1 cellular context compared by ENCODE assay signal in genomic region chr2:191012346-191012745, GRCh38.
TF ChIP-seq lines count a peak whose summit lies in the region.

No MANE protein-coding gene starts in this region.

TF ChIP-seq in HepG2, 621 proteins besides CTCF, POLR2A, EP300 and RAD21:
- TF ChIP-seq SRY (CRISPR knock-in tag; IDR thresholded peaks at IDR 0.05) (no peak), RORA (CRISPR knock-in tag; IDR thresholded peaks at IDR 0.05) (no peak), ZNF281 (CRISPR knock-in tag; IDR thresholded peaks at IDR 0.05; ENCODE audit: borderline replicate concordance) (no peak), CREB1 (IDR thresholded peaks at IDR 0.05) (no peak), CREB1 (CRISPR knock-in tag; IDR thresholded peaks at IDR 0.05) (no peak), ZNF770 (CRISPR knock-in tag; IDR thresholded peaks at IDR 0.05) (no peak), RELA (CRISPR knock-in tag; IDR thresholded peaks at IDR 0.05) (no peak), SETDB1 (CRISPR knock-in tag; IDR thresholded peaks at IDR 0.05; ENCODE audit: borderline replicate concordance) (no peak), ZNF7 (CRISPR knock-in tag; IDR thresholded peaks at IDR 0.05) (no peak), ZNF704 (CRISPR knock-in tag; IDR thresholded peaks at IDR 0.05; ENCODE audit: borderline replicate concordance) (no peak)
- TF ChIP-seq, protein P1, sequence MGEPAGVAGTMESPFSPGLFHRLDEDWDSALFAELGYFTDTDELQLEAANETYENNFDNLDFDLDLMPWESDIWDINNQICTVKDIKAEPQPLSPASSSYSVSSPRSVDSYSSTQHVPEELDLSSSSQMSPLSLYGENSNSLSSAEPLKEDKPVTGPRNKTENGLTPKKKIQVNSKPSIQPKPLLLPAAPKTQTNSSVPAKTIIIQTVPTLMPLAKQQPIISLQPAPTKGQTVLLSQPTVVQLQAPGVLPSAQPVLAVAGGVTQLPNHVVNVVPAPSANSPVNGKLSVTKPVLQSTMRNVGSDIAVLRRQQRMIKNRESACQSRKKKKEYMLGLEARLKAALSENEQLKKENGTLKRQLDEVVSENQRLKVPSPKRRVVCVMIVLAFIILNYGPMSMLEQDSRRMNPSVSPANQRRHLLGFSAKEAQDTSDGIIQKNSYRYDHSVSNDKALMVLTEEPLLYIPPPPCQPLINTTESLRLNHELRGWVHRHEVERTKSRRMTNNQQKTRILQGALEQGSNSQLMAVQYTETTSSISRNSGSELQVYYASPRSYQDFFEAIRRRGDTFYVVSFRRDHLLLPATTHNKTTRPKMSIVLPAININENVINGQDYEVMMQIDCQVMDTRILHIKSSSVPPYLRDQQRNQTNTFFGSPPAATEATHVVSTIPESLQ (CRISPR knock-in tag; conservative IDR thresholded peaks at IDR 0.05), result no peak
- TF ChIP-seq, protein P2, sequence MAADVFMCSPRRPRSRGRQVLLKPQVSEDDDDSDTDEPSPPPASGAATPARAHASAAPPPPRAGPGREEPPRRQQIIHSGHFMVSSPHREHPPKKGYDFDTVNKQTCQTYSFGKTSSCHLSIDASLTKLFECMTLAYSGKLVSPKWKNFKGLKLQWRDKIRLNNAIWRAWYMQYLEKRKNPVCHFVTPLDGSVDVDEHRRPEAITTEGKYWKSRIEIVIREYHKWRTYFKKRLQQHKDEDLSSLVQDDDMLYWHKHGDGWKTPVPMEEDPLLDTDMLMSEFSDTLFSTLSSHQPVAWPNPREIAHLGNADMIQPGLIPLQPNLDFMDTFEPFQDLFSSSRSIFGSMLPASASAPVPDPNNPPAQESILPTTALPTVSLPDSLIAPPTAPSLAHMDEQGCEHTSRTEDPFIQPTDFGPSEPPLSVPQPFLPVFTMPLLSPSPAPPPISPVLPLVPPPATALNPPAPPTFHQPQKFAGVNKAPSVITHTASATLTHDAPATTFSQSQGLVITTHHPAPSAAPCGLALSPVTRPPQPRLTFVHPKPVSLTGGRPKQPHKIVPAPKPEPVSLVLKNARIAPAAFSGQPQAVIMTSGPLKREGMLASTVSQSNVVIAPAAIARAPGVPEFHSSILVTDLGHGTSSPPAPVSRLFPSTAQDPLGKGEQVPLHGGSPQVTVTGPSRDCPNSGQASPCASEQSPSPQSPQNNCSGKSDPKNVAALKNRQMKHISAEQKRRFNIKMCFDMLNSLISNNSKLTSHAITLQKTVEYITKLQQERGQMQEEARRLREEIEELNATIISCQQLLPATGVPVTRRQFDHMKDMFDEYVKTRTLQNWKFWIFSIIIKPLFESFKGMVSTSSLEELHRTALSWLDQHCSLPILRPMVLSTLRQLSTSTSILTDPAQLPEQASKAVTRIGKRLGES (CRISPR knock-in tag; IDR thresholded peaks at IDR 0.05; ENCODE audit: borderline replicate concordance), result no peak
TF ChIP-seq in HepG2: peak in this region for 0.
